Comparison of ENCODE assay signal across 1 cellular context in the genomic region with DNA sequence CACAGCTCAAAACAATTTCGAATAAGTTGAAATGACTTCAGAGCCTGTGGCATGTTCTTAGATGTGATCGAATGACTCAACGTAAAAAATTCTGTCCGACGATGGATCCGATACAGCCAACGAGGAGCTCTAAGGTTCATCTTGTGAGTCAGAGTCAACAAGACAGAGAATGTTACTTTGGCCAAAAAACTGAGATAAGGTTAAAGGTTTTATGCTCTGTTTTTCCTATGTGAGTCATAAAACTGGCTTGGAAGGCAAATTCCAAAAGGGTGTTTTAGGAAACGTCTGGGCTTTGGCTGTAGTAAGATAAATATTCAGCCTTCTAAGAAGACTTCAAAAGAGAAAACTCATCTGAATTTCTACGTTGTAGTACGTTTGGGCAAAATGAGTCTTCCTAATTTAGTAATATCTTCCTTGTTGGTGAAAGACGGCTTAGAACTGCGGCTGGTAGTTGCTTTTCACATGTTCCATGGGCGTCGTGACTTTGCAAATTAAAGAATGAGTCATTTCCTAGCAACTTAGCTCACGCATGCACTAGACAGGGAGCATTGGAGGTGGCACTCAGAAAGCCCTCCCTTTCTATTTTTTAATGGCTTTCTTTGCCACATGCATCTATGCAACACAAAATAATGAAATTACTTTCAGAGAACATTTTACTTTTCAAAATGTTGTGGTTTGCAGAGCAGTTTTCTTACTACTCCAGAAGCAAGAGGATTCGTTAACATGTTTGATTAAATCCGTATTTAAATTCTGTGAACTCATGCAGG.
TF ChIP-seq lines count a peak whose summit lies in the region.

No MANE protein-coding gene starts in this region.

TF ChIP-seq in HEK293, 187 proteins besides CTCF, POLR2A, EP300 and RAD21 (continued from another document):
- TF ChIP-seq, protein P1, sequence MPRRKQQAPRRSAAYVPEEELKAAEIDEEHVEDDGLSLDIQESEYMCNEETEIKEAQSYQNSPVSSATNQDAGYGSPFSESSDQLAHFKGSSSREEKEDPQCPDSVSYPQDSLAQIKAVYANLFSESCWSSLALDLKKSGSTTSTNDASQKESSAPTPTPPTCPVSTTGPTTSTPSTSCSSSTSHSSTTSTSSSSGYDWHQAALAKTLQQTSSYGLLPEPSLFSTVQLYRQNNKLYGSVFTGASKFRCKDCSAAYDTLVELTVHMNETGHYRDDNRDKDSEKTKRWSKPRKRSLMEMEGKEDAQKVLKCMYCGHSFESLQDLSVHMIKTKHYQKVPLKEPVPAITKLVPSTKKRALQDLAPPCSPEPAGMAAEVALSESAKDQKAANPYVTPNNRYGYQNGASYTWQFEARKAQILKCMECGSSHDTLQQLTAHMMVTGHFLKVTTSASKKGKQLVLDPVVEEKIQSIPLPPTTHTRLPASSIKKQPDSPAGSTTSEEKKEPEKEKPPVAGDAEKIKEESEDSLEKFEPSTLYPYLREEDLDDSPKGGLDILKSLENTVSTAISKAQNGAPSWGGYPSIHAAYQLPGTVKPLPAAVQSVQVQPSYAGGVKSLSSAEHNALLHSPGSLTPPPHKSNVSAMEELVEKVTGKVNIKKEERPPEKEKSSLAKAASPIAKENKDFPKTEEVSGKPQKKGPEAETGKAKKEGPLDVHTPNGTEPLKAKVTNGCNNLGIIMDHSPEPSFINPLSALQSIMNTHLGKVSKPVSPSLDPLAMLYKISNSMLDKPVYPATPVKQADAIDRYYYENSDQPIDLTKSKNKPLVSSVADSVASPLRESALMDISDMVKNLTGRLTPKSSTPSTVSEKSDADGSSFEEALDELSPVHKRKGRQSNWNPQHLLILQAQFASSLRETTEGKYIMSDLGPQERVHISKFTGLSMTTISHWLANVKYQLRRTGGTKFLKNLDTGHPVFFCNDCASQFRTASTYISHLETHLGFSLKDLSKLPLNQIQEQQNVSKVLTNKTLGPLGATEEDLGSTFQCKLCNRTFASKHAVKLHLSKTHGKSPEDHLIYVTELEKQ (tag by site-specific recombination; IDR thresholded peaks at IDR 0.05; ENCODE audit: borderline replicate concordance): peak; percentile 53; the same call in 1 of the 2 replicates
- TF ChIP-seq, protein P2, sequence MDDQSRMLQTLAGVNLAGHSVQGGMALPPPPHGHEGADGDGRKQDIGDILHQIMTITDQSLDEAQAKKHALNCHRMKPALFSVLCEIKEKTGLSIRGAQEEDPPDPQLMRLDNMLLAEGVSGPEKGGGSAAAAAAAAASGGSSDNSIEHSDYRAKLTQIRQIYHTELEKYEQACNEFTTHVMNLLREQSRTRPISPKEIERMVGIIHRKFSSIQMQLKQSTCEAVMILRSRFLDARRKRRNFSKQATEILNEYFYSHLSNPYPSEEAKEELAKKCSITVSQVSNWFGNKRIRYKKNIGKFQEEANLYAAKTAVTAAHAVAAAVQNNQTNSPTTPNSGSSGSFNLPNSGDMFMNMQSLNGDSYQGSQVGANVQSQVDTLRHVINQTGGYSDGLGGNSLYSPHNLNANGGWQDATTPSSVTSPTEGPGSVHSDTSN (CRISPR knock-in tag; IDR thresholded peaks at IDR 0.05): no peak
- TF ChIP-seq ZNF146 (tag by site-specific recombination; IDR thresholded peaks at IDR 0.05) (no peak), SCRT2 (tag by site-specific recombination; IDR thresholded peaks at IDR 0.05) (peak; percentile 56; the same call in 1 of the 2 replicates), ZNF24 (tag by site-specific recombination; IDR thresholded peaks at IDR 0.05) (0 out of 2 replicates have a peak, but pooled peaks have one; percentile 28), ZNF610 (tag by site-specific recombination; IDR thresholded peaks at IDR 0.05; ENCODE audit: borderline replicate concordance) (no peak), ZNF473 (tag by site-specific recombination; IDR thresholded peaks at IDR 0.05) (no peak), ZNF2 (tag by site-specific recombination; IDR thresholded peaks at IDR 0.05) (no peak), KLF10 (tag by site-specific recombination; IDR thresholded peaks at IDR 0.05) (peak; percentile 46; the same call in 1 of the 2 replicates), ZNF626 (tag by site-specific recombination; IDR thresholded peaks at IDR 0.05) (no peak), ZNF549 (tag by site-specific recombination; IDR thresholded peaks at IDR 0.05) (no peak), ZNF785 (tag by site-specific recombination; IDR thresholded peaks at IDR 0.05) (no peak), ZNF660 (tag by site-specific recombination; IDR thresholded peaks at IDR 0.05) (peak; percentile 49; the same call in 1 of the 2 replicates), KLF9 (tag by site-specific recombination; IDR thresholded peaks at IDR 0.05; ENCODE audit: low read depth) (no peak)
- TF ChIP-seq, protein P3, sequence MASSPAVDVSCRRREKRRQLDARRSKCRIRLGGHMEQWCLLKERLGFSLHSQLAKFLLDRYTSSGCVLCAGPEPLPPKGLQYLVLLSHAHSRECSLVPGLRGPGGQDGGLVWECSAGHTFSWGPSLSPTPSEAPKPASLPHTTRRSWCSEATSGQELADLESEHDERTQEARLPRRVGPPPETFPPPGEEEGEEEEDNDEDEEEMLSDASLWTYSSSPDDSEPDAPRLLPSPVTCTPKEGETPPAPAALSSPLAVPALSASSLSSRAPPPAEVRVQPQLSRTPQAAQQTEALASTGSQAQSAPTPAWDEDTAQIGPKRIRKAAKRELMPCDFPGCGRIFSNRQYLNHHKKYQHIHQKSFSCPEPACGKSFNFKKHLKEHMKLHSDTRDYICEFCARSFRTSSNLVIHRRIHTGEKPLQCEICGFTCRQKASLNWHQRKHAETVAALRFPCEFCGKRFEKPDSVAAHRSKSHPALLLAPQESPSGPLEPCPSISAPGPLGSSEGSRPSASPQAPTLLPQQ (tag by site-specific recombination; IDR thresholded peaks at IDR 0.05): 0 out of 2 replicates have a peak, but pooled peaks have one; percentile 18
- TF ChIP-seq, protein P4, sequence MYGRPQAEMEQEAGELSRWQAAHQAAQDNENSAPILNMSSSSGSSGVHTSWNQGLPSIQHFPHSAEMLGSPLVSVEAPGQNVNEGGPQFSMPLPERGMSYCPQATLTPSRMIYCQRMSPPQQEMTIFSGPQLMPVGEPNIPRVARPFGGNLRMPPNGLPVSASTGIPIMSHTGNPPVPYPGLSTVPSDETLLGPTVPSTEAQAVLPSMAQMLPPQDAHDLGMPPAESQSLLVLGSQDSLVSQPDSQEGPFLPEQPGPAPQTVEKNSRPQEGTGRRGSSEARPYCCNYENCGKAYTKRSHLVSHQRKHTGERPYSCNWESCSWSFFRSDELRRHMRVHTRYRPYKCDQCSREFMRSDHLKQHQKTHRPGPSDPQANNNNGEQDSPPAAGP (tag by site-specific recombination; IDR thresholded peaks at IDR 0.05): 0 out of 2 replicates have a peak, but pooled peaks have one; percentile 25
